15 cellular contexts compared by ENCODE assay signal in the genomic region with DNA sequence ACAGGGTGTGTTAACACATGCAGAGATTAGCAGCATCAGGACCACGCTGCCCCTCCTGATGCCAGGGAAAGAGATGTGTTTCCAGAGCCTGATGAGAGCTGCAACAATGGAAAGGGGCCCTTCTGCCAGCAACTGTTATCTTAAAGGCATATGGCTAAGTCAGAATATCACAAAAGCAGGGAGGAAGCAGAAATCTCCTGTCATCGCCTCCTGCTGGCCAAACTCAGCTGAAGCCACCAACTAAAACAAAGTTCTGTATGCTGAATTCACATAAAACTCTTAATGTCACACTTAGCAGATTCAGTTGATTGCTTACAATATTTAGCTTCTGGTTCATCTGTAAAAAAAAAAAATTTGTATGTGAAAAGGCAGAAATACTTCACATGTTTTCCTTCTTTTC.
DNase-seq lines count a peak whose midpoint lies in the region; ATAC-seq and TF ChIP-seq lines count a peak whose summit lies in the region.
"Had no signal": no experiment of that assay in that cellular context is flagged by ENCODE, and none has a peak within 500 bp of the region (broad histone marks: within the 10 kb centered on the region; RNA-seq: fewer than 3 reads in every experiment).

No MANE protein-coding gene starts in this region.

- H3K36me3 ChIP-seq in WERI-Rb-1: no peaks in the 10 kb centered on the region

- TF ChIP-seq CTCF in WERI-Rb-1 (IDR thresholded peaks at IDR 0.05; ENCODE audit: low read depth, low read length): peak; percentile 81
- TF ChIP-seq CTCF in nephron progenitor cell (IDR thresholded peaks at IDR 0.05): peak; percentile 41

- DNase-seq in NCI-H1694 treated with DMSO at 0.1 percent for 48 hours (lab: John Stamatoyannopoulos, UW): peak; percentile 6
- DNase-seq in NCI-H1694 (lab: John Stamatoyannopoulos, UW): no peak
- DNase-seq in WERI-Rb-1: peak; percentile 51
- peak; percentile 4 for DNase-seq in nephron progenitor cell
- DNase-seq in SW480 (ENCODE audit: low spot score): no peak
- DNase-seq: activated T-cell treated with anti-CD3 and anti-CD28 coated beads, Interleukin-2, amount 50 U/mL, for 24 hours; foreskin keratinocyte; NCI-H524; right cardiac atrium; T-helper 9 cell had no signal

- no peak overlapping the region for H3K4me3 ChIP-seq in WERI-Rb-1 (ENCODE audit: low read depth, low read length)
- H3K4me3 ChIP-seq: A549 had no signal

- H3K36me3 Mint-ChIP-seq in nephron progenitor cell (ENCODE audit: low read depth): no peaks in the 10 kb centered on the region
- H3K36me3 Mint-ChIP-seq: memory B cell had no signal

- H3K27ac ChIP-seq in WERI-Rb-1: no peak overlapping the region
- H3K27ac ChIP-seq: A549, foreskin keratinocyte had no signal

- no peaks in the 10 kb centered on the region for H3K9me3 ChIP-seq in WERI-Rb-1 (ENCODE audit: severe bottlenecking)
- H3K9me3 ChIP-seq: A549 had no signal

- peak; percentile 49 for ATAC-seq in HG02885 (IDR thresholded peaks at IDR 0.05; ENCODE audit: poor library complexity, unreplicated experiment)
- no peak for ATAC-seq in GM18520 (IDR thresholded peaks at IDR 0.05; ENCODE audit: unreplicated experiment)
- ATAC-seq in HG02678 (IDR thresholded peaks at IDR 0.05; ENCODE audit: unreplicated experiment): no peak
- ATAC-seq: A549, foreskin keratinocyte, right cardiac atrium had no signal

- H3K27ac Mint-ChIP-seq in nephron progenitor cell: no peak overlapping the region
- H3K27ac Mint-ChIP-seq: activated T-cell treated with anti-CD3 and anti-CD28 coated beads, Interleukin-2, amount 50 U/mL, for 24 hours; memory B cell had no signal

- H3K4me1 Mint-ChIP-seq in nephron progenitor cell: no peaks in the 10 kb centered on the region
- H3K4me1 Mint-ChIP-seq: memory B cell had no signal

- no peaks in the 10 kb centered on the region for H3K27me3 ChIP-seq in WERI-Rb-1 (ENCODE audit: insufficient read depth, low read depth, severe bottlenecking)
- H3K27me3 ChIP-seq: foreskin keratinocyte had no signal

- no peaks in the 10 kb centered on the region for H3K9me3 Mint-ChIP-seq in nephron progenitor cell

- H3K4me3 Mint-ChIP-seq in nephron progenitor cell: no peak overlapping the region
- H3K4me3 Mint-ChIP-seq: activated T-cell treated with anti-CD3 and anti-CD28 coated beads, Interleukin-2, amount 50 U/mL, for 24 hours; memory B cell had no signal

- no peaks in the 10 kb centered on the region for H3K27me3 Mint-ChIP-seq in nephron progenitor cell (ENCODE audit: low read depth, poor library complexity)
- H3K27me3 Mint-ChIP-seq: activated T-cell treated with anti-CD3 and anti-CD28 coated beads, Interleukin-2, amount 50 U/mL, for 24 hours; memory B cell had no signal

Comparison
In these comparisons a context has a peak if more than half of its experiments do, and no peak if none do; other contexts are left out.
1. DNase-seq: peak in NCI-H1694 treated with DMSO at 0.1 percent for 48 hours (single experiment), WERI-Rb-1 (single experiment) and nephron progenitor cell (single experiment); none in NCI-H1694 (single experiment) and SW480 (single experiment).